Comparison of ENCODE assay signal across 4 cellular contexts in genomic region chr6:167096991-167097390, GRCh38.
TF ChIP-seq lines count a peak whose summit lies in the region.

No MANE protein-coding gene starts in this region.

TF ChIP-seq in SK-N-SH, 30 proteins besides CTCF, POLR2A, EP300 and RAD21:
- no peak for TF ChIP-seq ELF1 (IDR thresholded peaks at IDR 0.05)
- TF ChIP-seq GATA2 (CRISPR knock-in tag; IDR thresholded peaks at IDR 0.05) = peak; percentile 36; the same call in 1 of the 2 replicates

TF ChIP-seq in SK-N-SH treated with all-trans-retinoic acid at 6 μM for 48 hours, 23 proteins besides CTCF, POLR2A, EP300 and RAD21 (continues in another document):
- no peak for TF ChIP-seq ESRRG (CRISPR knock-in tag; IDR thresholded peaks at IDR 0.05)
- TF ChIP-seq ZNF565 (CRISPR knock-in tag; conservative IDR thresholded peaks at IDR 0.05; ENCODE audit: low read depth) = no peak
- no peak for TF ChIP-seq ZFP30 (CRISPR knock-in tag; IDR thresholded peaks at IDR 0.05)
- no peak for TF ChIP-seq RARB (CRISPR knock-in tag; IDR thresholded peaks at IDR 0.05)
- TF ChIP-seq ZNF70 (CRISPR knock-in tag; IDR thresholded peaks at IDR 0.05) = no peak
- TF ChIP-seq PATZ1 (CRISPR knock-in tag; IDR thresholded peaks at IDR 0.05; ENCODE audit: borderline replicate concordance) = no peak
- TF ChIP-seq TOX (CRISPR knock-in tag; IDR thresholded peaks at IDR 0.05; ENCODE audit: borderline replicate concordance) = no peak
- no peak for TF ChIP-seq SNAI2 (CRISPR knock-in tag; IDR thresholded peaks at IDR 0.05)
- no peak for TF ChIP-seq BACH2 (CRISPR knock-in tag; IDR thresholded peaks at IDR 0.05; ENCODE audit: borderline replicate concordance)
- TF ChIP-seq CSDC2 (CRISPR knock-in tag; IDR thresholded peaks at IDR 0.05) = no peak
- no peak for TF ChIP-seq TSHZ2 (CRISPR knock-in tag; IDR thresholded peaks at IDR 0.05)
- no peak for TF ChIP-seq ZNF8 (CRISPR knock-in tag; IDR thresholded peaks at IDR 0.05)
- no peak; the same call in 1 of the 2 replicates for TF ChIP-seq TCF4 (CRISPR knock-in tag; IDR thresholded peaks at IDR 0.05; ENCODE audit: borderline replicate concordance)
- TF ChIP-seq ZC3H10 (CRISPR knock-in tag; IDR thresholded peaks at IDR 0.05) = no peak
- no peak for TF ChIP-seq OSR1 (CRISPR knock-in tag; IDR thresholded peaks at IDR 0.05)

TF ChIP-seq in GM12878, 131 proteins besides CTCF, POLR2A, EP300 and RAD21:
- TF ChIP-seq ZBED1 (IDR thresholded peaks at IDR 0.05; ENCODE audit: borderline replicate concordance) (no peak), NFYA (IDR thresholded peaks at IDR 0.05; ENCODE audit: borderline replicate concordance, low read depth, low read length) (no peak), LARP7 (IDR thresholded peaks at IDR 0.05) (no peak), SMC3 (IDR thresholded peaks at IDR 0.05; ENCODE audit: borderline replicate concordance, low read length) (no peak), IKZF2 (IDR thresholded peaks at IDR 0.05) (no peak), STAT3 (IDR thresholded peaks at IDR 0.05; ENCODE audit: low read depth, low read length) (no peak), ZNF274 (IDR thresholded peaks at IDR 0.05; ENCODE audit: insufficient read depth, insufficient read length) (no peak), HSF1 (IDR thresholded peaks at IDR 0.05; ENCODE audit: low read depth, low read length) (no peak), POLR2AphosphoS5 (IDR thresholded peaks at IDR 0.05; ENCODE audit: low read length) (no peak), ETV6 (conservative IDR thresholded peaks at IDR 0.05 in 1 of 2, IDR thresholded peaks at IDR 0.05 in 1 of 2; ENCODE audit: borderline replicate concordance in 1 of 2, low read depth in 1 of 2) (no peak), TCF3 (IDR thresholded peaks at IDR 0.05; ENCODE audit: borderline replicate concordance, insufficient read depth, low read depth, low read length) (no peak), ZNF384 (IDR thresholded peaks at IDR 0.05; ENCODE audit: borderline replicate concordance, low read depth, low read length) (no peak), CUX1 (IDR thresholded peaks at IDR 0.05; ENCODE audit: insufficient replicate concordance, low read depth, low read length) (no peak), NR2C2 (IDR thresholded peaks at IDR 0.05; ENCODE audit: borderline replicate concordance, control insufficient read depth, insufficient read length, low read depth) (no peak), MEF2A (IDR thresholded peaks at IDR 0.05; ENCODE audit: insufficient read depth, low read depth, low read length) (no peak)

TF ChIP-seq in HepG2, 621 proteins besides CTCF, POLR2A, EP300 and RAD21:
- TF ChIP-seq MNT (IDR thresholded peaks at IDR 0.05) (no peak), CREBL2 (CRISPR knock-in tag; IDR thresholded peaks at IDR 0.05; ENCODE audit: borderline replicate concordance) (no peak), HIC2 (CRISPR knock-in tag; IDR thresholded peaks at IDR 0.05; ENCODE audit: low read depth) (no peak), ELF3 (CRISPR knock-in tag; IDR thresholded peaks at IDR 0.05) (no peak), ZNF496 (CRISPR knock-in tag; IDR thresholded peaks at IDR 0.05; ENCODE audit: insufficient replicate concordance) (no peak), NR2F1 (CRISPR knock-in tag; IDR thresholded peaks at IDR 0.05) (no peak), ZNF280D (CRISPR knock-in tag; IDR thresholded peaks at IDR 0.05) (no peak), ZNF749 (CRISPR knock-in tag; IDR thresholded peaks at IDR 0.05; ENCODE audit: borderline replicate concordance) (no peak), KDM5A (IDR thresholded peaks at IDR 0.05; ENCODE audit: borderline replicate concordance, low read length) (no peak), MAF1 (CRISPR knock-in tag; IDR thresholded peaks at IDR 0.05; ENCODE audit: borderline replicate concordance) (no peak), MBNL3 (CRISPR knock-in tag; conservative IDR thresholded peaks at IDR 0.05) (no peak), PREB (CRISPR knock-in tag; IDR thresholded peaks at IDR 0.05) (no peak), PCBP2 (optimal IDR thresholded peaks at IDR 0.05; ENCODE audit: low read depth, low read length, poor library complexity, severe bottlenecking) (no peak), ZNF281 (CRISPR knock-in tag; IDR thresholded peaks at IDR 0.05; ENCODE audit: borderline replicate concordance) (no peak), ZNF720 (CRISPR knock-in tag; IDR thresholded peaks at IDR 0.05) (no peak), ZNF350 (CRISPR knock-in tag; IDR thresholded peaks at IDR 0.05; ENCODE audit: borderline replicate concordance, low read depth) (no peak), GABPA (IDR thresholded peaks at IDR 0.05; ENCODE audit: low read depth, low read length) (no peak), GABPA (CRISPR knock-in tag; IDR thresholded peaks at IDR 0.05; ENCODE audit: low read depth) (no peak), ZBTB25 (CRISPR knock-in tag; IDR thresholded peaks at IDR 0.05) (no peak)
